In genomic region chr19:28823338-28823961, GRCh38 we compare ENCODE assay signal across 17 cellular contexts.
DNase-seq lines count a peak whose midpoint lies in the region; ATAC-seq, FAIRE-seq and TF ChIP-seq lines count a peak whose summit lies in the region.
"Had no signal": no experiment of that assay in that cellular context is flagged by ENCODE, and none has a peak within 500 bp of the region (broad histone marks: within the 10 kb centered on the region; RNA-seq: fewer than 3 reads in every experiment).

No MANE protein-coding gene starts in this region.

- H3K36me3 ChIP-seq in mammary epithelial cell (ENCODE audit: insufficient read depth, low read length) (no peaks in the 10 kb centered on the region), bronchial epithelial cell (ENCODE audit: control insufficient read depth, insufficient read depth, low read length) (no peaks in the 10 kb centered on the region)
- H3K36me3 ChIP-seq: BE2C had no signal

- H3K36me3 Mint-ChIP-seq in MCF 10A (ENCODE audit: insufficient read depth, unreplicated experiment), result no peaks in the 10 kb centered on the region
- no peaks in the 10 kb centered on the region for H3K36me3 Mint-ChIP-seq in activated T-cell treated with anti-CD3 and anti-CD28 coated beads, Interleukin-2, amount 50 U/mL, for 24 hours (ENCODE audit: low read depth)
- H3K36me3 Mint-ChIP-seq in natural killer cell, result no peaks in the 10 kb centered on the region

- no peak overlapping the region for H2AFZ ChIP-seq in mammary epithelial cell (ENCODE audit: low read depth, low read length)

- FAIRE-seq in bronchial epithelial cell (lab: Jason Lieb, UNC), result no peak
- FAIRE-seq: GM12891 had no signal

- CTCF ChIA-PET in mammary epithelial cell (lab: Charles Lee; ENCODE audit: low non-redundant PET), result no interaction called here
- CTCF ChIA-PET in MCF 10A (lab: Yijun Ruan, JAX), result no interaction called here

- POLR2A ChIA-PET in MCF 10A (lab: Yijun Ruan, JAX), result no interaction called here

- BruUV-seq in mammary epithelial cell (replicated peaks; lab: Mats Ljungman, UMichigan), result no TSS peak
- no TSS peak for BruUV-seq in MCF 10A (replicated peaks; lab: Mats Ljungman, UMichigan)

- H3K27ac Mint-ChIP-seq in MCF 10A (ENCODE audit: low read depth, unreplicated experiment), result no peak overlapping the region
- no peak overlapping the region for H3K27ac Mint-ChIP-seq in activated T-cell treated with anti-CD3 and anti-CD28 coated beads, Interleukin-2, amount 50 U/mL, for 24 hours
- no peak overlapping the region for H3K27ac Mint-ChIP-seq in natural killer cell
- H3K27ac Mint-ChIP-seq: CD4-positive, alpha-beta T cell had no signal

- WGBS in mammary epithelial cell (ENCODE audit: low coverage, missing lambda C conversion rate), result 8% methylated on average over 6 of the region's 11 CpGs

- TF ChIP-seq CTCF in mammary epithelial cell (conservative IDR thresholded peaks at IDR 0.05 in 1 of 2, IDR thresholded peaks at IDR 0.05 in 1 of 2; ENCODE audit: extremely low read depth in 1 of 2, insufficient read depth in 1 of 2, low read depth in 1 of 2, low read length in 2 of 2) (no peak), MCF 10A (IDR thresholded peaks at IDR 0.05; ENCODE audit: unreplicated experiment) (no peak), bronchial epithelial cell (IDR thresholded peaks at IDR 0.05; ENCODE audit: insufficient read depth, low read length, severe bottlenecking) (no peak), natural killer cell (IDR thresholded peaks at IDR 0.05) (no peak)

- no peaks in the 10 kb centered on the region for H3K27me3 ChIP-seq in mammary epithelial cell (ENCODE audit: insufficient read depth, low read length)
- no peaks in the 10 kb centered on the region for H3K27me3 ChIP-seq in bronchial epithelial cell (ENCODE audit: control insufficient read depth, insufficient read depth, low read length)
- H3K27me3 ChIP-seq: BE2C had no signal

- DNase-seq in mammary epithelial cell (peak; percentile 17), MCF 10A (ENCODE audit: unreplicated experiment) (no peak), bronchial epithelial cell (ENCODE audit: low read depth) (peak; percentile 1), iPS-NIHi11 (ENCODE audit: low spot score) (peak; percentile 54), DMS 273 treated with DMSO at 0.1 percent for 48 hours (lab: John Stamatoyannopoulos, UW) (no peak), natural killer cell (no peak)
- DNase-seq in effector CD8-positive, alpha-beta T cell (lab: John Stamatoyannopoulos, UW), result no peak
- no peak for DNase-seq in activated T-cell treated with anti-CD3 and anti-CD28 coated beads, Interleukin-2, amount 50 U/mL, for 24 hours
- DNase-seq: BE2C; CD4-positive, alpha-beta T cell; GF-D8; NCI-H187; NCI-H2171; NCI-H446 treated with DMSO at 0.1 percent for 48 hours; RPMI8226 had no signal

- no peak overlapping the region for H3K4me3 Mint-ChIP-seq in MCF 10A (ENCODE audit: unreplicated experiment)
- H3K4me3 Mint-ChIP-seq in activated T-cell treated with anti-CD3 and anti-CD28 coated beads, Interleukin-2, amount 50 U/mL, for 24 hours, result no peak overlapping the region
- no peak overlapping the region for H3K4me3 Mint-ChIP-seq in natural killer cell
- H3K4me3 Mint-ChIP-seq: CD4-positive, alpha-beta T cell had no signal

- H3K9me3 Mint-ChIP-seq in MCF 10A (ENCODE audit: unreplicated experiment) (peaks cover 53% of the 10 kb centered on the region), natural killer cell (no peaks in the 10 kb centered on the region)
- no peaks in the 10 kb centered on the region for H3K9me3 Mint-ChIP-seq in activated T-cell treated with anti-CD3 and anti-CD28 coated beads, Interleukin-2, amount 50 U/mL, for 24 hours
- H3K9me3 Mint-ChIP-seq: CD4-positive, alpha-beta T cell had no signal

- H3K4me2 ChIP-seq in mammary epithelial cell (ENCODE audit: insufficient read depth, low read depth, low read length), result no peak overlapping the region

- H3K4me3 ChIP-seq in mammary epithelial cell (replicated peaks in 1 of 3; ENCODE audit: insufficient read depth in 1 of 3, low read depth in 2 of 3, low read length in 3 of 3), result no peak overlapping the region
- no peak overlapping the region for H3K4me3 ChIP-seq in bronchial epithelial cell (ENCODE audit: low read depth, low read length)

- H3K4me1 ChIP-seq in mammary epithelial cell (ENCODE audit: insufficient read depth, low read length), result no peaks in the 10 kb centered on the region
- H3K4me1 ChIP-seq: BE2C had no signal

- in situ Hi-C loops in mammary epithelial cell (cut with MboI; ENCODE audit: low sequenced_read_pairs in 2 of 2), result no loop called here

- H3K27me3 Mint-ChIP-seq in MCF 10A (ENCODE audit: insufficient read depth, unreplicated experiment) (no peaks in the 10 kb centered on the region), natural killer cell (ENCODE audit: low read depth in 2 of 2) (peaks cover 0 to 2% of the 10 kb centered on the region in 2 donors)
- no peaks in the 10 kb centered on the region for H3K27me3 Mint-ChIP-seq in activated T-cell treated with anti-CD3 and anti-CD28 coated beads, Interleukin-2, amount 50 U/mL, for 24 hours
- H3K27me3 Mint-ChIP-seq: CD4-positive, alpha-beta T cell had no signal

- peaks cover 15% of the 10 kb centered on the region for H3K9me3 ChIP-seq in mammary epithelial cell (replicated peaks; ENCODE audit: insufficient read depth, low read length)
- H3K9me3 ChIP-seq: BE2C had no signal

- H4K20me1 ChIP-seq in mammary epithelial cell (ENCODE audit: insufficient read depth, low read length), result no peaks in the 10 kb centered on the region

- no peak for ATAC-seq in natural killer cell

- H3K79me2 ChIP-seq in mammary epithelial cell (ENCODE audit: insufficient read depth, low read length), result no peaks in the 10 kb centered on the region

- H3K9ac ChIP-seq in mammary epithelial cell (ENCODE audit: insufficient read depth, low read length), result no peak overlapping the region

- dilution Hi-C loops in mammary epithelial cell (cut with HindIII; ENCODE audit: low sequenced_read_pairs), result no loop called here

- H3K27ac ChIP-seq in mammary epithelial cell (ENCODE audit: insufficient read depth, low read depth, low read length), result no peak overlapping the region
- H3K27ac ChIP-seq: 22Rv1 had no signal

- intact Hi-C loops in mammary epithelial cell (cut with micrococcal nuclease) (no loop called here), MCF 10A (cut with micrococcal nuclease) (no loop called here), natural killer cell (cut with micrococcal nuclease) (no loop called here)

- H3K4me1 Mint-ChIP-seq in MCF 10A (ENCODE audit: insufficient read depth, unreplicated experiment), result no peaks in the 10 kb centered on the region
- H3K4me1 Mint-ChIP-seq in activated T-cell treated with anti-CD3 and anti-CD28 coated beads, Interleukin-2, amount 50 U/mL, for 24 hours (ENCODE audit: low read depth), result no peaks in the 10 kb centered on the region
- no peaks in the 10 kb centered on the region for H3K4me1 Mint-ChIP-seq in natural killer cell

Comparison
In these comparisons a context has a peak if more than half of its experiments do, and no peak if none do; other contexts are left out.
1. DNase-seq: peak in mammary epithelial cell (single experiment), bronchial epithelial cell (single experiment) and iPS-NIHi11 (single experiment); none in MCF 10A (single experiment), effector CD8-positive, alpha-beta T cell (single experiment), DMS 273 treated with DMSO at 0.1 percent for 48 hours (single experiment), activated T-cell treated with anti-CD3 and anti-CD28 coated beads, Interleukin-2, amount 50 U/mL, for 24 hours (single experiment) and natural killer cell (single experiment).